In genomic region chr22:28802595-28803087, GRCh38 we compare ENCODE assay signal across 9 cellular contexts. TPM values are rescaled to one million over a fixed set of nuclear protein-coding genes. Genes with fewer than 3 reads are reported as not detected.
DNase-seq lines count a peak whose midpoint lies in the region; ATAC-seq and TF ChIP-seq lines count a peak whose summit lies in the region.
"Had no signal": no experiment of that assay in that cellular context is flagged by ENCODE, and none has a peak within 500 bp of the region (broad histone marks: within the 10 kb centered on the region; RNA-seq: fewer than 3 reads in every experiment).

No MANE protein-coding gene starts in this region.

- H3F3A ChIP-seq in Loucy (ENCODE audit: low read depth) = no peaks in the 10 kb centered on the region

- H3K79me2 ChIP-seq in Loucy (ENCODE audit: insufficient read depth, low read length) (peaks cover 70% of the 10 kb centered on the region), osteoblast (ENCODE audit: insufficient read depth, low read length) (peaks cover 37% of the 10 kb centered on the region)

- H2AFZ ChIP-seq in Loucy (ENCODE audit: low read length) (no peak overlapping the region), osteoblast (ENCODE audit: low read length) (no peak overlapping the region)

- peak overlapping the region in 3 of 5 experiments; percentile 24 to 83 (median 59) for H3K27ac Mint-ChIP-seq in brain

- peaks cover 5% of the 10 kb centered on the region for H3K27me3 Mint-ChIP-seq in brain

- no peak for TF ChIP-seq POLR2A in heart left ventricle (IDR thresholded peaks at IDR 0.05)

- H3K27ac ChIP-seq in osteoblast (ENCODE audit: low read depth, low read length) (no peak overlapping the region), substantia nigra (ENCODE audit: low read depth, low read length, poor library complexity, severe bottlenecking) (no peak overlapping the region), heart left ventricle (peak overlapping the region in 6 of 12 donors; percentile 17 to 100 (median 64))
- H3K27ac ChIP-seq: WERI-Rb-1 had no signal

- peaks cover 41% of the 10 kb centered on the region for H3K4me1 Mint-ChIP-seq in brain

- H3K36me3 ChIP-seq in Loucy (ENCODE audit: insufficient read depth, low read length) (peaks cover 11% of the 10 kb centered on the region), osteoblast (ENCODE audit: insufficient read depth, low read length) (peaks cover 11% of the 10 kb centered on the region), heart left ventricle (peaks cover 0 to 29% (median 13%) of the 10 kb centered on the region in 9 donors)

- H3K4me3 ChIP-seq in Loucy (ENCODE audit: low read length, poor library complexity, severe bottlenecking) (peak overlapping the region; percentile 99), osteoblast (ENCODE audit: insufficient read depth, low read length) (no peak overlapping the region), heart left ventricle (peak overlapping the region in 4 of 12 donors; percentile 78 to 98 (median 92))

- DNase-seq in DMS53 treated with DMSO at 0.1 percent for 48 hours (lab: John Stamatoyannopoulos, UW; ENCODE audit: unreplicated experiment) = peak; percentile 60
- DNase-seq in osteoblast (ENCODE audit: insufficient read length, low spot score, missing footprints) = no peak
- DNase-seq in substantia nigra (lab: John Stamatoyannopoulos, UW) = no peak
- no peak for DNase-seq in NCI-H1048 (lab: John Stamatoyannopoulos, UW)
- no peak for DNase-seq in heart left ventricle
- DNase-seq: WERI-Rb-1 had no signal

- H3K9me2 ChIP-seq in Loucy (replicated peaks; ENCODE audit: low read depth, low read length) = no peaks in the 10 kb centered on the region

- H4K20me1 ChIP-seq in Loucy (ENCODE audit: insufficient read depth, low read length, poor library complexity, severe bottlenecking) = peaks cover 21% of the 10 kb centered on the region
- peaks cover 11% of the 10 kb centered on the region for H4K20me1 ChIP-seq in osteoblast (ENCODE audit: insufficient read depth, low read length)

- TF ChIP-seq CTCF in Loucy (conservative IDR thresholded peaks at IDR 0.05; ENCODE audit: low read length) = peak; percentile 54
- TF ChIP-seq CTCF in brain (conservative IDR thresholded peaks at IDR 0.05) = no peak
- TF ChIP-seq CTCF in osteoblast (IDR thresholded peaks at IDR 0.05; ENCODE audit: extremely low read depth, low read depth, low read length) = no peak
- no peak for TF ChIP-seq CTCF in heart left ventricle (IDR thresholded peaks at IDR 0.05)

- H3K4me3 Mint-ChIP-seq in brain = peak overlapping the region; percentile 71 to 87 (median 77)

- H3K4me1 ChIP-seq in Loucy (ENCODE audit: insufficient read depth, low read length, poor library complexity, severe bottlenecking) (peaks cover 25% of the 10 kb centered on the region), osteoblast (ENCODE audit: insufficient read depth, low read length) (peaks cover 17% of the 10 kb centered on the region), heart left ventricle (peaks cover 11 to 43% (median 28%) of the 10 kb centered on the region in 12 donors)

- no peaks in the 10 kb centered on the region for H3K9me3 ChIP-seq in Loucy (ENCODE audit: insufficient read depth, low read depth, low read length)
- H3K9me3 ChIP-seq in osteoblast (ENCODE audit: low read depth, low read length) = no peaks in the 10 kb centered on the region
- H3K9me3 ChIP-seq in heart left ventricle = no peaks in the 10 kb centered on the region

- intact Hi-C loops in heart left ventricle (cut with DNase I) = no loop called here

- H3K27me3 ChIP-seq in Loucy (ENCODE audit: insufficient read depth, low read length, poor library complexity, severe bottlenecking) = peaks cover 15% of the 10 kb centered on the region
- no peaks in the 10 kb centered on the region for H3K27me3 ChIP-seq in osteoblast (ENCODE audit: insufficient read depth, low read length)
- H3K27me3 ChIP-seq in heart left ventricle = no peaks in the 10 kb centered on the region

- H3K4me2 ChIP-seq in Loucy (ENCODE audit: low read depth, low read length, poor library complexity, severe bottlenecking) (peak overlapping the region; percentile 100), osteoblast (ENCODE audit: insufficient read depth, low read length) (peak overlapping the region; percentile 74)

- ATAC-seq in heart left ventricle (no peak), HG03045 (IDR thresholded peaks at IDR 0.05; ENCODE audit: unreplicated experiment) (no peak)

- peaks cover 32% of the 10 kb centered on the region for H3K36me3 Mint-ChIP-seq in brain

- peaks cover 0 to 4% (median 0%) of the 10 kb centered on the region in 5 experiments for H3K9me3 Mint-ChIP-seq in brain

- WGBS in heart left ventricle, 4 donors = 77 to 85% (median 82%) methylated on average over 7 of the region's 7 CpGs

- peak overlapping the region; percentile 99 for H3K9ac ChIP-seq in Loucy (ENCODE audit: low read depth, low read length, poor library complexity, severe bottlenecking)

RNA-seq across cellular contexts. Expression of gene XBP1, which starts 2.3 kb away (rescaled TPM):
- 92.5 TPM for polyA plus RNA-seq in brain (ENCODE audit: insufficient read depth, low read depth, low replicate concordance)
- 199 and 219 TPM in 2 replicates for total RNA-seq in osteoblast
- 100 to 1,000 TPM in 3 of 9 donors, 10 to 100 TPM in 6; 59.8 to 133 (median 88.1) TPM for total RNA-seq in heart left ventricle
- 100 to 1,000 TPM in 1 of 2 donors, 10 to 100 TPM in 1; 23.8 to 160 TPM for polyA plus RNA-seq in heart left ventricle

RNA-seq across cellular contexts. Expression of gene CCDC117, which starts 30.1 kb away (rescaled TPM):
- polyA plus RNA-seq in brain (ENCODE audit: insufficient read depth, low read depth, low replicate concordance) = 9.6 TPM
- total RNA-seq in osteoblast = 25.9 and 28.6 TPM in 2 replicates
- total RNA-seq in heart left ventricle = 10 to 100 TPM in 8 of 9 donors, 1 to 10 TPM in 1; 8.9 to 16.6 (median 13.3) TPM
- 10 to 100 TPM in 1 of 2 donors, 1 to 10 TPM in 1; 6.9 to 11.3 TPM for polyA plus RNA-seq in heart left ventricle
